Comparison of ENCODE assay signal across 8 cellular contexts in the genomic region with DNA sequence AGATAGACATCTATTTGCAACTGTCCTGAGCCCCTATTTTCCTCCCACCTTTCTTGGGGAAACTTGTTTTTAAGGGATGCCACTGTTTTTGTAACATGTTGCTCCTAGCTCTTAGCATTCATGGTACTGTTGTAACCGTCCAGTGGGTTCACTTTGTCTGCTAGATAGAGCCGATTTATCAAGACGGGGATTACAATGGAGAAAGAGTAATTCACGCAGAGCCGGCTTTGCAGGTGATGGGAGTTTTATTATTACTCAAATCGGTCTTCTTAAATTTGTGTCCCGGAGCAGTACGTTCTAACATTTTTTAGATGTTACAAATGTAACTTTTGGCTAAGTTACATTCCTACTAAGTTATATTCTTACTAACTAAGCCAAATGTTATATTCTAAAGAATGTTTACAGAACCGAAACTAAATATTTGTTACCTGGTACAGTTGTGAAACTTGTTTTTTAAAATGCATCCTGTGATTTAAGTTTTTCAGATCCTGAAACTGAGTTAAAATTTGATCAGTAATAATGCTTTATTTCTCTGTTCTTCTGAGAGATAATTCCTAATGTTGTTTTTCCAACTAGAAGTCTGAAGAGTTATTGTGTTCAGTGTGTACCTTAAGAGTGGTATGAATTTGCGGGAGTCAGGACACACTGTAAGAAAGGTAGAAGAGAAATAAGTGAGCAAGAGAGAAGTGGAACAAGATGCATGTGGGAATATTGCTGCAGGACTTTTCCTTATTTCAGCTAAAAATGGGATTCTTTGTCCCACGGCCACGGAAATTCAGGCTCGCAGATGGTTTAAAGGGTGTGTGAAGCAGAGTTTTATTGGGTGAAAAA. TPM values are rescaled to one million over a fixed set of nuclear protein-coding genes. Genes with fewer than 3 reads are reported as not detected.
DNase-seq lines count a peak whose midpoint lies in the region; TF ChIP-seq lines count a peak whose summit lies in the region.

No MANE protein-coding gene starts in this region.

- peaks cover 2% of the 10 kb centered on the region for H3K27me3 Mint-ChIP-seq in activated CD4-positive, alpha-beta T cell treated with anti-CD3 and anti-CD28 coated beads, Interleukin-2, amount 10 ng/mL, durations not matched to agents 7 days and 5 days
- no peaks in the 10 kb centered on the region for H3K27me3 Mint-ChIP-seq in activated CD4-positive, alpha-beta memory T cell treated with anti-CD3 and anti-CD28 coated beads, Interleukin-2, amount 10 ng/mL, durations not matched to agents 7 days and 5 days

- H3K27ac Mint-ChIP-seq in activated CD4-positive, alpha-beta T cell treated with anti-CD3 and anti-CD28 coated beads, Interleukin-2, amount 10 ng/mL, durations not matched to agents 7 days and 5 days: peak overlapping the region; percentile 96
- H3K27ac Mint-ChIP-seq in activated CD4-positive, alpha-beta memory T cell treated with anti-CD3 and anti-CD28 coated beads, Interleukin-2, amount 10 ng/mL, durations not matched to agents 7 days and 5 days: peak overlapping the region; percentile 94

- H3K36me3 ChIP-seq in left ventricle myocardium inferior: peaks cover 4% of the 10 kb centered on the region

- DNase-seq in activated CD4-positive, alpha-beta T cell treated with anti-CD3 and anti-CD28 coated beads, Interleukin-2, amount 10 ng/mL, durations not matched to agents 7 days and 5 days: no peak
- no peak for DNase-seq in activated CD4-positive, alpha-beta T cell treated with anti-CD3 and anti-CD28 coated beads for 4 hours
- no peak for DNase-seq in activated CD4-positive, alpha-beta memory T cell treated with anti-CD3 and anti-CD28 coated beads, Interleukin-2, amount 10 ng/mL, durations not matched to agents 7 days and 5 days
- DNase-seq in left ventricle myocardium inferior (no peak), COR-L47 (lab: John Stamatoyannopoulos, UW) (no peak), NCI-H1436 (lab: John Stamatoyannopoulos, UW) (no peak), islet precursor cell (no peak)

- H3K4me3 Mint-ChIP-seq in activated CD4-positive, alpha-beta T cell treated with anti-CD3 and anti-CD28 coated beads, Interleukin-2, amount 10 ng/mL, durations not matched to agents 7 days and 5 days: peak overlapping the region; percentile 93
- H3K4me3 Mint-ChIP-seq in activated CD4-positive, alpha-beta memory T cell treated with anti-CD3 and anti-CD28 coated beads, Interleukin-2, amount 10 ng/mL, durations not matched to agents 7 days and 5 days: peak overlapping the region; percentile 95

- H3K36me3 Mint-ChIP-seq in activated CD4-positive, alpha-beta T cell treated with anti-CD3 and anti-CD28 coated beads, Interleukin-2, amount 10 ng/mL, durations not matched to agents 7 days and 5 days (ENCODE audit: low read depth): peaks cover 66% of the 10 kb centered on the region
- peaks cover 60% of the 10 kb centered on the region for H3K36me3 Mint-ChIP-seq in activated CD4-positive, alpha-beta memory T cell treated with anti-CD3 and anti-CD28 coated beads, Interleukin-2, amount 10 ng/mL, durations not matched to agents 7 days and 5 days (ENCODE audit: low read depth)

- no peaks in the 10 kb centered on the region for H3K9me3 ChIP-seq in left ventricle myocardium inferior (replicated peaks)

- CTCF ChIA-PET in activated CD4-positive, alpha-beta T cell treated with anti-CD3 and anti-CD28 coated beads, Interleukin-2, amount 10 ng/mL, durations not matched to agents 7 days and 5 days (lab: Charles Lee): interaction anchor here (0.6 to 4.0 kb wide), 12 partner anchors 12 to 784 kb away, joined by 3 to 16 read pairs (median 6); a partner anchor contains a TSS
- CTCF ChIA-PET in activated CD4-positive, alpha-beta memory T cell treated with anti-CD3 and anti-CD28 coated beads, Interleukin-2, amount 10 ng/mL, durations not matched to agents 7 days and 5 days (lab: Charles Lee): interaction anchor here (0.7 to 2.8 kb wide), 9 partner anchors 7 to 94 kb away, joined by 3 to 27 read pairs (median 7); a partner anchor contains a TSS

- H3K4me1 Mint-ChIP-seq in activated CD4-positive, alpha-beta T cell treated with anti-CD3 and anti-CD28 coated beads, Interleukin-2, amount 10 ng/mL, durations not matched to agents 7 days and 5 days: peaks cover 59% of the 10 kb centered on the region
- peaks cover 51% of the 10 kb centered on the region for H3K4me1 Mint-ChIP-seq in activated CD4-positive, alpha-beta memory T cell treated with anti-CD3 and anti-CD28 coated beads, Interleukin-2, amount 10 ng/mL, durations not matched to agents 7 days and 5 days

- POLR2A ChIA-PET in activated CD4-positive, alpha-beta T cell treated with anti-CD3 and anti-CD28 coated beads, Interleukin-2, amount 10 ng/mL, durations not matched to agents 7 days and 5 days (lab: Charles Lee): interaction anchor here (1.1 to 3.5 kb wide), 7 partner anchors 20 to 111 kb away, joined by 4 to 59 read pairs (median 8); a partner anchor contains a TSS
- POLR2A ChIA-PET in activated CD4-positive, alpha-beta memory T cell treated with anti-CD3 and anti-CD28 coated beads, Interleukin-2, amount 10 ng/mL, durations not matched to agents 7 days and 5 days (lab: Charles Lee): interaction anchor here (0.6 to 18.6 kb wide), 29 partner anchors 7 to 285 kb away, joined by 3 to 1071 read pairs (median 11); a partner anchor contains a TSS

- intact Hi-C loops in left ventricle myocardium inferior (cut with micrococcal nuclease): no loop called here

- no peak for TF ChIP-seq CTCF in left ventricle myocardium inferior (IDR thresholded peaks at IDR 0.05; ENCODE audit: borderline replicate concordance)

- peaks cover 13% of the 10 kb centered on the region for H3K9me3 Mint-ChIP-seq in activated CD4-positive, alpha-beta T cell treated with anti-CD3 and anti-CD28 coated beads, Interleukin-2, amount 10 ng/mL, durations not matched to agents 7 days and 5 days
- H3K9me3 Mint-ChIP-seq in activated CD4-positive, alpha-beta memory T cell treated with anti-CD3 and anti-CD28 coated beads, Interleukin-2, amount 10 ng/mL, durations not matched to agents 7 days and 5 days: peaks cover 12% of the 10 kb centered on the region

- H3K4me1 ChIP-seq in left ventricle myocardium inferior: peaks cover 53% of the 10 kb centered on the region

- H3K27ac ChIP-seq in left ventricle myocardium inferior (replicated peaks): peak overlapping the region; percentile 94
- H3K27ac ChIP-seq in skin epidermis: peak overlapping the region; percentile 58 to 98 (median 88)

- no peaks in the 10 kb centered on the region for H3K27me3 ChIP-seq in left ventricle myocardium inferior (ENCODE audit: low read depth)

- H3K4me3 ChIP-seq in left ventricle myocardium inferior: peak overlapping the region; percentile 83
- peak overlapping the region; percentile 42 to 64 (median 49) for H3K4me3 ChIP-seq in skin epidermis

RNA-seq across cellular contexts. Expression of a gene that starts 20.6 kb away (rescaled TPM):
- 100 to 1,000 TPM; 296 to 299 TPM for total RNA-seq in activated CD4-positive, alpha-beta T cell treated with anti-CD3 and anti-CD28 coated beads, Interleukin-2, amount 10 ng/mL, durations not matched to agents 7 days and 5 days
- total RNA-seq in activated CD4-positive, alpha-beta memory T cell treated with anti-CD3 and anti-CD28 coated beads, Interleukin-2, amount 10 ng/mL, durations not matched to agents 7 days and 5 days: 100 to 1,000 TPM; 446 to 449 TPM
- total RNA-seq in left ventricle myocardium inferior: 3.3 TPM

RNA-seq across cellular contexts. Expression of a gene that starts 41.2 kb away (rescaled TPM):
- total RNA-seq in activated CD4-positive, alpha-beta T cell treated with anti-CD3 and anti-CD28 coated beads, Interleukin-2, amount 10 ng/mL, durations not matched to agents 7 days and 5 days: 1 to 10 TPM; 3.1 to 3.8 TPM
- 10 to 100 TPM; 17.4 to 19.4 TPM for total RNA-seq in activated CD4-positive, alpha-beta memory T cell treated with anti-CD3 and anti-CD28 coated beads, Interleukin-2, amount 10 ng/mL, durations not matched to agents 7 days and 5 days
- total RNA-seq in left ventricle myocardium inferior: 0.19 TPM

Comparison
In these comparisons a context has a peak if more than half of its experiments do, and no peak if none do; other contexts are left out.
1. RNA of a gene that starts 20.6 kb away (total RNA-seq): 446 to 449 TPM in activated CD4-positive, alpha-beta memory T cell treated with anti-CD3 and anti-CD28 coated beads, Interleukin-2, amount 10 ng/mL, durations not matched to agents 7 days and 5 days and 296 to 299 TPM in activated CD4-positive, alpha-beta T cell treated with anti-CD3 and anti-CD28 coated beads, Interleukin-2, amount 10 ng/mL, durations not matched to agents 7 days and 5 days; 3.3 TPM in left ventricle myocardium inferior (single experiment); every median in the first group is over 10 times any median in the second.